1 cellular context compared by ENCODE assay signal in the genomic region with DNA sequence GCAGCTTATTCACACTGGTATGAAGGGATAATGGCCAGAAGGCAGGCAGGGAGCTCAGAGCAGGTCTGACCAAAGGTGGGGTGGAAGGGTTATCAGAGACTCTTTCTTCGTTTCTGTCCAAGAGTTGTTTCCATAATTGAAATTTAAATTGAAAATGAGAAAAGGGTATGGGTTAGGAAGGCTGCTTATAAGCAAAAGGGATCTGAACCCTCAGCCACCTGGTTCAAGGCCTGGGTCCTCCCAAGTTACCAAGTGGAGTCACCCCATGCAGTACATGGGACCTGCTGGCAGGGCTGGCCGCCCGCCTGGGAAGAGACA.
TF ChIP-seq lines count a peak whose summit lies in the region.

No MANE protein-coding gene starts in this region.

TF ChIP-seq in IMR-90, 13 proteins besides CTCF, POLR2A, EP300 and RAD21 (continued from another document):
- no peak for TF ChIP-seq MAFK (IDR thresholded peaks at IDR 0.05; ENCODE audit: low read depth, low read length)
- TF ChIP-seq RCOR1 (IDR thresholded peaks at IDR 0.05; ENCODE audit: insufficient replicate concordance, low read length) = no peak
- TF ChIP-seq, protein P1, sequence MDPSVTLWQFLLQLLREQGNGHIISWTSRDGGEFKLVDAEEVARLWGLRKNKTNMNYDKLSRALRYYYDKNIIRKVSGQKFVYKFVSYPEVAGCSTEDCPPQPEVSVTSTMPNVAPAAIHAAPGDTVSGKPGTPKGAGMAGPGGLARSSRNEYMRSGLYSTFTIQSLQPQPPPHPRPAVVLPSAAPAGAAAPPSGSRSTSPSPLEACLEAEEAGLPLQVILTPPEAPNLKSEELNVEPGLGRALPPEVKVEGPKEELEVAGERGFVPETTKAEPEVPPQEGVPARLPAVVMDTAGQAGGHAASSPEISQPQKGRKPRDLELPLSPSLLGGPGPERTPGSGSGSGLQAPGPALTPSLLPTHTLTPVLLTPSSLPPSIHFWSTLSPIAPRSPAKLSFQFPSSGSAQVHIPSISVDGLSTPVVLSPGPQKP (IDR thresholded peaks at IDR 0.05; ENCODE audit: borderline replicate concordance, low read depth, low read length) = no peak
- no peak for TF ChIP-seq MAZ (IDR thresholded peaks at IDR 0.05; ENCODE audit: borderline replicate concordance, low read depth, low read length)
- TF ChIP-seq RFX5 (IDR thresholded peaks at IDR 0.05; ENCODE audit: low read depth, low read length) = no peak
- TF ChIP-seq, protein P2, sequence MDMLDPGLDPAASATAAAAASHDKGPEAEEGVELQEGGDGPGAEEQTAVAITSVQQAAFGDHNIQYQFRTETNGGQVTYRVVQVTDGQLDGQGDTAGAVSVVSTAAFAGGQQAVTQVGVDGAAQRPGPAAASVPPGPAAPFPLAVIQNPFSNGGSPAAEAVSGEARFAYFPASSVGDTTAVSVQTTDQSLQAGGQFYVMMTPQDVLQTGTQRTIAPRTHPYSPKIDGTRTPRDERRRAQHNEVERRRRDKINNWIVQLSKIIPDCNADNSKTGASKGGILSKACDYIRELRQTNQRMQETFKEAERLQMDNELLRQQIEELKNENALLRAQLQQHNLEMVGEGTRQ (IDR thresholded peaks at IDR 0.05; ENCODE audit: low read depth, low read length) = no peak
- no peak for TF ChIP-seq CHD1 (IDR thresholded peaks at IDR 0.05; ENCODE audit: low read depth, low read length)
- no peak for TF ChIP-seq CEBPB (IDR thresholded peaks at IDR 0.05; ENCODE audit: low read depth, low read length)
- TF ChIP-seq SMC3 (IDR thresholded peaks at IDR 0.05; ENCODE audit: low read depth, low read length) = no peak
